Comparison of ENCODE assay signal across 21 cellular contexts in the genomic region with DNA sequence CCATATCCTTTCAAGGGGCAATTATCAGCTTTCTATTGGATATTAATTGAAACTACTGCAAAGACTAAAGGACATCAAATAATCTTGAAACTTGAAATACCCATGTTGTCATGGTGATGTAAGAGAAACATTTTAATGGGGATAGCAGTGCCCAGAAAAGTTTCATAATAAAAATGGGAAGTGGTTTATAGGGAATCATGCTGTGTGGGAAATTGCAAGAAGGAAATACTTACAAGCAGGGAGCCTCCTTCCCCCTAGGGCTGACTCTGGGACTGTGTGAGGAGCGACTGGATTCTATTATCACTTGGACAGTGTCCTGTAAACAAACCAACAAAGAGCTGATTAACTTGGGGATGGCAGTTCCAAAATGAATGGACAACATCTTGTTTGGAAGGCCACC.
A peak's percentile ranks its signal among the peaks of the same experiment; 100 is the strongest.
DNase-seq lines count a peak whose midpoint lies in the region; ATAC-seq and TF ChIP-seq lines count a peak whose summit lies in the region.
"Had no signal": no experiment of that assay in that cellular context is flagged by ENCODE, and none has a peak within 500 bp of the region (broad histone marks: within the 10 kb centered on the region; RNA-seq: fewer than 3 reads in every experiment).

No MANE protein-coding gene starts in this region.

- H3K4me1 ChIP-seq in upper lobe of left lung, result no peaks in the 10 kb centered on the region

- WGBS in upper lobe of left lung, 2 donors, result 45 to 69% methylated on average over 1 of the region's 1 CpG

- no peak overlapping the region for H3K27ac ChIP-seq in upper lobe of left lung
- H3K27ac ChIP-seq: C4-2B had no signal

- no peak for TF ChIP-seq EP300 in upper lobe of left lung (IDR thresholded peaks at IDR 0.05)

- intact Hi-C loops in head of caudate nucleus (cut with DNase I), result no loop called here

- no peaks in the 10 kb centered on the region for H3K27me3 ChIP-seq in upper lobe of left lung

- TF ChIP-seq CTCF in AG09319 (IDR thresholded peaks at IDR 0.05; ENCODE audit: low read depth, low read length) (no peak), upper lobe of left lung (IDR thresholded peaks at IDR 0.05) (no peak)

- no peaks in the 10 kb centered on the region for H3K36me3 ChIP-seq in upper lobe of left lung

- no peak overlapping the region for H3K4me3 ChIP-seq in upper lobe of left lung
- H3K4me3 ChIP-seq: K562 had no signal

- no peak for ATAC-seq in upper lobe of left lung (ENCODE audit: low FRiP score in 2 of 2)
- ATAC-seq: HepG2, K562, SK-N-SH treated with all-trans-retinoic acid at 6 μM for 48 hours had no signal

- TF ChIP-seq POLR2A in upper lobe of left lung (IDR thresholded peaks at IDR 0.05), result no peak

- DNase-seq in AG09319 (ENCODE audit: extremely low read depth, low read depth) (peak; percentile 28), EH (ENCODE audit: low read depth) (peak; percentile 39), MV-4-11 (lab: John Stamatoyannopoulos, UW) (peak; percentile 35), foreskin melanocyte (peak; percentile 42), upper lobe of left lung (no peak), RKO (ENCODE audit: low spot score) (no peak), head of caudate nucleus (no peak)
- no peak for DNase-seq in stimulated activated CD4-positive, alpha-beta T cell treated with anti-CD3 and anti-CD28 coated beads, Interleukin-1b, Interleukin-23, amount 100 ng/mL, for 48 hours
- DNase-seq: AML-193; CD8-positive, alpha-beta memory T cell; GF-D8; NCI-H1105; NCI-H2029 treated with DMSO at 0.1 percent for 48 hours; NCI-H345; NCI-H524; RPMI8226; SIG-M5 had no signal

- H3K9me3 ChIP-seq in upper lobe of left lung, result no peaks in the 10 kb centered on the region

Comparison
In these comparisons a context has a peak if more than half of its experiments do, and no peak if none do; other contexts are left out.
1. DNase-seq: peak in AG09319 (single experiment), EH (single experiment), MV-4-11 (single experiment) and foreskin melanocyte (single experiment); none in upper lobe of left lung (0 of 2), RKO (single experiment), head of caudate nucleus (0 of 42) and stimulated activated CD4-positive, alpha-beta T cell treated with anti-CD3 and anti-CD28 coated beads, Interleukin-1b, Interleukin-23, amount 100 ng/mL, for 48 hours (single experiment).